1 cellular context compared by ENCODE assay signal in genomic region chr3:99817437-99818240, GRCh38.
A peak's percentile ranks its signal among the peaks of the same experiment; 100 is the strongest.
TF ChIP-seq lines count a peak whose summit lies in the region.

Gene CMSS1 (plus strand): TSS chr3:99817862.

TF ChIP-seq in H1, 55 proteins besides CTCF, POLR2A, EP300 and RAD21 (continued from another document):
- TF ChIP-seq SIRT6 (IDR thresholded peaks at IDR 0.05; ENCODE audit: low read length): no peak
- TF ChIP-seq RBBP5 (IDR thresholded peaks at IDR 0.05; ENCODE audit: borderline replicate concordance, low read depth, low read length): peak; percentile 71
- peak; percentile 88 for TF ChIP-seq MAX (IDR thresholded peaks at IDR 0.05)
- TF ChIP-seq JUN (IDR thresholded peaks at IDR 0.05; ENCODE audit: low read depth, low read length): no peak
- no peak for TF ChIP-seq EZH2 (IDR thresholded peaks at IDR 0.05; ENCODE audit: low read depth, low read length, severe bottlenecking)
- no peak for TF ChIP-seq KDM1A (IDR thresholded peaks at IDR 0.05; ENCODE audit: borderline replicate concordance, low read length)
- TF ChIP-seq PHF8 (conservative IDR thresholded peaks at IDR 0.05; ENCODE audit: low read depth, low read length): peak; percentile 84
- no peak for TF ChIP-seq RFX5 (IDR thresholded peaks at IDR 0.05; ENCODE audit: borderline replicate concordance, low read depth, low read length)
- TF ChIP-seq CTBP2 (IDR thresholded peaks at IDR 0.05; ENCODE audit: borderline replicate concordance, insufficient read depth, insufficient read length, low read length): no peak
- no peak for TF ChIP-seq SP2 (IDR thresholded peaks at IDR 0.05; ENCODE audit: low read length)
- no peak for TF ChIP-seq SP1 (IDR thresholded peaks at IDR 0.05; ENCODE audit: low read depth, low read length)
- peak; percentile 85 for TF ChIP-seq E2F6 (IDR thresholded peaks at IDR 0.05)
- TF ChIP-seq BACH1 (IDR thresholded peaks at IDR 0.05; ENCODE audit: low read length): no peak
- TF ChIP-seq TAF1 (IDR thresholded peaks at IDR 0.05; ENCODE audit: low read depth, low read length): peak; percentile 88
- TF ChIP-seq EGR1 (IDR thresholded peaks at IDR 0.05; ENCODE audit: borderline replicate concordance, low read depth, low read length): no peak
- TF ChIP-seq TCF12 (IDR thresholded peaks at IDR 0.05; ENCODE audit: low read depth, low read length): no peak
- peak; percentile 56 for TF ChIP-seq TAF7 (optimal IDR thresholded peaks at IDR 0.05; ENCODE audit: borderline replicate concordance, low read depth, low read length)
- no peak for TF ChIP-seq GABPA (IDR thresholded peaks at IDR 0.05; ENCODE audit: borderline replicate concordance, insufficient read depth, low read length)
- TF ChIP-seq SIX5 (IDR thresholded peaks at IDR 0.05; ENCODE audit: low read depth, low read length): no peak
- no peak for TF ChIP-seq CBX8 (IDR thresholded peaks at IDR 0.05; ENCODE audit: borderline replicate concordance, low read depth, low read length)
- peak; percentile 99 for TF ChIP-seq ASH2L (IDR thresholded peaks at IDR 0.05; ENCODE audit: low read length)
- TF ChIP-seq SP4 (IDR thresholded peaks at IDR 0.05; ENCODE audit: low read length): peak; percentile 75; the same call in 1 of the 2 replicates
- TF ChIP-seq CEBPB (IDR thresholded peaks at IDR 0.05; ENCODE audit: low read depth, low read length): no peak
- TF ChIP-seq ZNF274 (IDR thresholded peaks at IDR 0.05; ENCODE audit: borderline replicate concordance, extremely low read depth, low read length): no peak
- TF ChIP-seq POLR2AphosphoS5 (IDR thresholded peaks at IDR 0.05; ENCODE audit: low read depth, low read length): peak; percentile 89
- TF ChIP-seq JUND (IDR thresholded peaks at IDR 0.05; ENCODE audit: low read length): peak; percentile 94
- TF ChIP-seq CHD7 (IDR thresholded peaks at IDR 0.05; ENCODE audit: insufficient replicate concordance, low read length): no peak
- TF ChIP-seq SAP30 (IDR thresholded peaks at IDR 0.05; ENCODE audit: insufficient read depth, insufficient replicate concordance, low read length): no peak
- no peak for TF ChIP-seq YY1 (IDR thresholded peaks at IDR 0.05; ENCODE audit: low read depth, low read length)
- TF ChIP-seq HDAC6 (IDR thresholded peaks at IDR 0.05; ENCODE audit: low read depth, low read length): no peak
- TF ChIP-seq SUZ12 (IDR thresholded peaks at IDR 0.05; ENCODE audit: low read length): no peak
- TF ChIP-seq SRF (IDR thresholded peaks at IDR 0.05; ENCODE audit: low read depth, low read length): no peak
- no peak for TF ChIP-seq CHD2 (IDR thresholded peaks at IDR 0.05; ENCODE audit: low read length)
- TF ChIP-seq HDAC2 (IDR thresholded peaks at IDR 0.05; ENCODE audit: borderline replicate concordance in 1 of 2, low read depth in 2 of 2, low read length in 2 of 2): peak in 1 of 2 experiments; percentile 26; a peak in 2 of 4 replicates
- no peak for TF ChIP-seq NANOG (IDR thresholded peaks at IDR 0.05; ENCODE audit: insufficient read depth, low read depth, low read length, poor library complexity, severe bottlenecking)
- TF ChIP-seq SIN3A (conservative IDR thresholded peaks at IDR 0.05 in 1 of 2, IDR thresholded peaks at IDR 0.05 in 1 of 2; ENCODE audit: low read depth in 1 of 2, low read length in 2 of 2): peak in 1 of 2 experiments; percentile 91; a peak in 2 of 4 replicates
- TF ChIP-seq NRF1 (IDR thresholded peaks at IDR 0.05; ENCODE audit: low read depth, low read length): no peak
- TF ChIP-seq CBX5 (IDR thresholded peaks at IDR 0.05; ENCODE audit: low read depth, low read length): no peak
- no peak for TF ChIP-seq TEAD4 (IDR thresholded peaks at IDR 0.05; ENCODE audit: low read depth, low read length)
- no peak for TF ChIP-seq USF2 (IDR thresholded peaks at IDR 0.05; ENCODE audit: low read length)
- TF ChIP-seq MAFK (IDR thresholded peaks at IDR 0.05; ENCODE audit: low read depth, low read length): no peak
- TF ChIP-seq TBP (IDR thresholded peaks at IDR 0.05; ENCODE audit: low read depth, low read length): peak; percentile 42
- no peak for TF ChIP-seq KDM5A (IDR thresholded peaks at IDR 0.05; ENCODE audit: low read length)
- peak; percentile 93; the same call in 1 of the 2 replicates for TF ChIP-seq ATF2 (IDR thresholded peaks at IDR 0.05; ENCODE audit: low read length)
- TF ChIP-seq RXRA (IDR thresholded peaks at IDR 0.05; ENCODE audit: insufficient read depth, low read depth, low read length): no peak
- peak; percentile 89 for TF ChIP-seq KDM4A (IDR thresholded peaks at IDR 0.05; ENCODE audit: low read depth, low read length, severe bottlenecking)
- no peak for TF ChIP-seq POU5F1 (IDR thresholded peaks at IDR 0.05; ENCODE audit: low read depth, low read length)
- TF ChIP-seq FOSL1 (IDR thresholded peaks at IDR 0.05; ENCODE audit: insufficient read depth, low read depth, low read length): no peak
- no peak for TF ChIP-seq GTF2F1 (IDR thresholded peaks at IDR 0.05; ENCODE audit: borderline replicate concordance, low read depth, low read length)
- no peak for TF ChIP-seq RNF2 (IDR thresholded peaks at IDR 0.05; ENCODE audit: borderline replicate concordance, low read depth, low read length, missing control alignments, poor library complexity, severe bottlenecking)
- TF ChIP-seq CHD1 (IDR thresholded peaks at IDR 0.05; ENCODE audit: low read depth, low read length): no peak
- TF ChIP-seq BCL11A (IDR thresholded peaks at IDR 0.05; ENCODE audit: low read depth in 2 of 2, low read length in 2 of 2): no peak
